ENCODE assay signal across 1 cellular context in genomic region chr6:110550353-110550752, GRCh38.
TF ChIP-seq lines count a peak whose summit lies in the region.

No MANE protein-coding gene starts in this region.

TF ChIP-seq in HepG2, 621 proteins besides CTCF, POLR2A, EP300 and RAD21 (continued from another document):
- TF ChIP-seq ZBTB33 (CRISPR knock-in tag; IDR thresholded peaks at IDR 0.05): peak; percentile 42; the same call in 1 of the 2 replicates
- peak; percentile 18; the same call in 1 of the 2 replicates for TF ChIP-seq MYC (CRISPR knock-in tag; IDR thresholded peaks at IDR 0.05; ENCODE audit: borderline replicate concordance)
- no peak for TF ChIP-seq NBN (conservative IDR thresholded peaks at IDR 0.05)
- no peak for TF ChIP-seq PBX2 (CRISPR knock-in tag; IDR thresholded peaks at IDR 0.05)
- peak; percentile 74 for TF ChIP-seq ZNF687 (CRISPR knock-in tag; IDR thresholded peaks at IDR 0.05)
- TF ChIP-seq RXRB (CRISPR knock-in tag; IDR thresholded peaks at IDR 0.05; ENCODE audit: borderline replicate concordance): no peak
- 0 out of 2 replicates have a peak, but pooled peaks have one; percentile 14 for TF ChIP-seq POGZ (CRISPR knock-in tag; IDR thresholded peaks at IDR 0.05)
